3 cellular contexts compared by ENCODE assay signal in the genomic region with DNA sequence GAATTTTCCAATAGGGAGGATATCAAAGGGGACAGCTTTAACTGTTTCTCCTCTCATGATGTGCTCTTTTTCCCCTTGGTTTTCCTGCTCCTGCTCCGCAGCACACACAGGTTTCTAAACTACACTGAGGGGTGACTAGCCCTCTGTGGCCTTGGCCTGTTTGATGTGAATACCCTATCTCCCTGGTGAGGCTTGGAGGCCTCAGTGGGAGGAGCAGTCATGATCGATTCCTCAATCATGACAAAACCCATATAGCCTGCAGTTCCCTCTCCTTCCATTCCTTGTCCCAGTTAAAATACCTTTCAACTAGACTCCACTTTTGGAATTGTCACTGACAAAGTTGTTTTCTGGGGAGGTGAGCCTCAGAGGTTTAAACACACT.
TF ChIP-seq lines count a peak whose summit lies in the region.

No MANE protein-coding gene starts in this region.

TF ChIP-seq in SK-N-SH, 30 proteins besides CTCF, POLR2A, EP300 and RAD21 (continued from another document):
- TF ChIP-seq FOSL2 (IDR thresholded peaks at IDR 0.05; ENCODE audit: borderline replicate concordance, low read depth) (no peak), ELF1 (IDR thresholded peaks at IDR 0.05) (no peak), YY1 (IDR thresholded peaks at IDR 0.05; ENCODE audit: low read depth) (no peak), RXRA (IDR thresholded peaks at IDR 0.05; ENCODE audit: borderline replicate concordance, low read depth) (no peak), MEF2A (IDR thresholded peaks at IDR 0.05; ENCODE audit: borderline replicate concordance, low read depth) (no peak), TCF12 (IDR thresholded peaks at IDR 0.05) (no peak), JUND (IDR thresholded peaks at IDR 0.05) (no peak), REST (IDR thresholded peaks at IDR 0.05; ENCODE audit: low read depth, low read length) (no peak), RFX5 (IDR thresholded peaks at IDR 0.05; ENCODE audit: low read length) (no peak), TEAD4 (IDR thresholded peaks at IDR 0.05; ENCODE audit: borderline replicate concordance, insufficient read depth) (no peak), MAX (IDR thresholded peaks at IDR 0.05; ENCODE audit: low read depth) (no peak)
- TF ChIP-seq, protein P1, sequence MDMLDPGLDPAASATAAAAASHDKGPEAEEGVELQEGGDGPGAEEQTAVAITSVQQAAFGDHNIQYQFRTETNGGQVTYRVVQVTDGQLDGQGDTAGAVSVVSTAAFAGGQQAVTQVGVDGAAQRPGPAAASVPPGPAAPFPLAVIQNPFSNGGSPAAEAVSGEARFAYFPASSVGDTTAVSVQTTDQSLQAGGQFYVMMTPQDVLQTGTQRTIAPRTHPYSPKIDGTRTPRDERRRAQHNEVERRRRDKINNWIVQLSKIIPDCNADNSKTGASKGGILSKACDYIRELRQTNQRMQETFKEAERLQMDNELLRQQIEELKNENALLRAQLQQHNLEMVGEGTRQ (IDR thresholded peaks at IDR 0.05; ENCODE audit: borderline replicate concordance, low read depth, low read length) = no peak

TF ChIP-seq in SK-N-SH treated with all-trans-retinoic acid at 6 μM for 48 hours, 23 proteins besides CTCF, POLR2A, EP300 and RAD21 (continued from another document):
- no peak for TF ChIP-seq ZFP3 (CRISPR knock-in tag; IDR thresholded peaks at IDR 0.05)
- TF ChIP-seq TOX (CRISPR knock-in tag; IDR thresholded peaks at IDR 0.05; ENCODE audit: borderline replicate concordance) = no peak
- TF ChIP-seq GLIS3 (CRISPR knock-in tag; IDR thresholded peaks at IDR 0.05) = no peak
- TF ChIP-seq CSDC2 (CRISPR knock-in tag; IDR thresholded peaks at IDR 0.05) = no peak
- no peak for TF ChIP-seq ZNF8 (CRISPR knock-in tag; IDR thresholded peaks at IDR 0.05)
- no peak for TF ChIP-seq TCF4 (CRISPR knock-in tag; IDR thresholded peaks at IDR 0.05; ENCODE audit: borderline replicate concordance)
- no peak for TF ChIP-seq ZFP30 (CRISPR knock-in tag; IDR thresholded peaks at IDR 0.05)
- TF ChIP-seq ISL1 (CRISPR knock-in tag; IDR thresholded peaks at IDR 0.05) = no peak
- no peak for TF ChIP-seq SNAI2 (CRISPR knock-in tag; IDR thresholded peaks at IDR 0.05)
- no peak for TF ChIP-seq OSR1 (CRISPR knock-in tag; IDR thresholded peaks at IDR 0.05)
- TF ChIP-seq POU6F1 (CRISPR knock-in tag; IDR thresholded peaks at IDR 0.05; ENCODE audit: borderline replicate concordance, low read depth) = no peak

TF ChIP-seq in GM23338, 12 proteins besides CTCF, POLR2A, EP300 and RAD21 (continued from another document):
- no peak for TF ChIP-seq ZNF462 (CRISPR knock-in tag; IDR thresholded peaks at IDR 0.05)
- no peak for TF ChIP-seq JUNB (IDR thresholded peaks at IDR 0.05; ENCODE audit: unreplicated experiment)
- no peak for TF ChIP-seq ZNF114 (CRISPR knock-in tag; IDR thresholded peaks at IDR 0.05)
